ENCODE assay signal across 13 cellular contexts in genomic region chr18:46067431-46068007, GRCh38. TPM values are rescaled to one million over a fixed set of nuclear protein-coding genes. Genes with fewer than 3 reads are reported as not detected.
DNase-seq lines count a peak whose midpoint lies in the region; ATAC-seq, FAIRE-seq and TF ChIP-seq lines count a peak whose summit lies in the region.
"Had no signal": no experiment of that assay in that cellular context is flagged by ENCODE, and none has a peak within 500 bp of the region (broad histone marks: within the 10 kb centered on the region; RNA-seq: fewer than 3 reads in every experiment).

No MANE protein-coding gene starts in this region.

- no peak for FAIRE-seq in GM12891 (lab: Jason Lieb, UNC)
- FAIRE-seq: RCC 7860 had no signal

- POLR2A ChIA-PET in A673 (lab: Charles Lee; ENCODE audit: low non-redundant PET), result no interaction called here

- no peaks in the 10 kb centered on the region; the same call in 1 of the 2 replicates for H3K27me3 Mint-ChIP-seq in HFFc6 (ENCODE audit: insufficient read depth)
- H3K27me3 Mint-ChIP-seq: naive thymus-derived CD8-positive, alpha-beta T cell had no signal

- H3K27ac ChIP-seq in A673 (ENCODE audit: low read depth, low read length, poor library complexity, severe bottlenecking) (no peak overlapping the region), RWPE2 (ENCODE audit: poor library complexity, severe bottlenecking) (peak overlapping the region; percentile 76)

- DNase-seq in A673 (ENCODE audit: low spot score) (peak; percentile 12), HFFc6 (peak; percentile 11), RWPE2 (ENCODE audit: low spot score) (no peak), glomerular endothelial cell (ENCODE audit: extremely low read depth, low read depth, low spot score) (peak; percentile 18), SIG-M5 treated with dmso at 0.1 percent for 504 hours (lab: John Stamatoyannopoulos, UW; ENCODE audit: unreplicated experiment) (no peak), GM12891 (ENCODE audit: insufficient read length, low spot score) (no peak), NCI-H2107 treated with DMSO at 0.1 percent for 48 hours (lab: John Stamatoyannopoulos, UW; ENCODE audit: unreplicated experiment) (no peak)
- DNase-seq: activated T-cell treated with anti-CD3 and anti-CD28 coated beads, Interleukin-2, amount 50 U/mL, for 1 hour; naive thymus-derived CD8-positive, alpha-beta T cell; NCI-H226 had no signal

- no peaks in the 10 kb centered on the region for H3K9me3 ChIP-seq in A673 (ENCODE audit: low read depth, low read length, poor library complexity, severe bottlenecking)
- H3K9me3 ChIP-seq in RWPE2 (ENCODE audit: severe bottlenecking), result no peaks in the 10 kb centered on the region

- TF ChIP-seq CTCF in A673 (conservative IDR thresholded peaks at IDR 0.05; ENCODE audit: low read depth, low read length) (no peak), HFFc6 (IDR thresholded peaks at IDR 0.05) (no peak), RWPE2 (IDR thresholded peaks at IDR 0.05; ENCODE audit: poor library complexity, severe bottlenecking) (no peak)

- intact Hi-C loops in A673 (cut with micrococcal nuclease; ENCODE audit: unreplicated experiment), result no loop called here

- TF ChIP-seq POLR2A in GM12891 (IDR thresholded peaks at IDR 0.05; ENCODE audit: low read depth, low read length), result no peak

- no peak overlapping the region for H3K4me3 ChIP-seq in A673 (ENCODE audit: low read depth, low read length, poor library complexity, severe bottlenecking)
- no peak overlapping the region for H3K4me3 ChIP-seq in RWPE2 (ENCODE audit: severe bottlenecking)

- CTCF ChIA-PET in A673 (lab: Charles Lee), result no interaction called here

- no peak overlapping the region for H3K4me3 Mint-ChIP-seq in HFFc6
- H3K4me3 Mint-ChIP-seq: naive thymus-derived CD8-positive, alpha-beta T cell; type B pancreatic cell had no signal

- ATAC-seq in RWPE2 (ENCODE audit: low read depth) (no peak), HG02759 (IDR thresholded peaks at IDR 0.05; ENCODE audit: unreplicated experiment) (no peak)
- ATAC-seq: naive thymus-derived CD8-positive, alpha-beta T cell had no signal

- no TSS peak for BruUV-seq in A673 (replicated peaks; lab: Mats Ljungman, UMichigan)

- H3K27me3 ChIP-seq in A673 (replicated peaks; ENCODE audit: insufficient read depth, low read depth, low read length, poor library complexity), result no peaks in the 10 kb centered on the region
- H3K27me3 ChIP-seq in RWPE2 (ENCODE audit: insufficient read depth, poor library complexity, severe bottlenecking), result no peaks in the 10 kb centered on the region

- 0 out of 2 replicates have a peak, but pooled peaks cover 4% of the 10 kb centered on the region for H3K36me3 Mint-ChIP-seq in HFFc6 (ENCODE audit: low read depth)
- H3K36me3 Mint-ChIP-seq: type B pancreatic cell had no signal

- H3K4me1 Mint-ChIP-seq in HFFc6 (ENCODE audit: low read depth), result peaks cover 37% of the 10 kb centered on the region

- H3K9me3 Mint-ChIP-seq in HFFc6, result no peaks in the 10 kb centered on the region
- H3K9me3 Mint-ChIP-seq: naive thymus-derived CD8-positive, alpha-beta T cell; type B pancreatic cell had no signal

- H3K36me3 ChIP-seq in A673 (ENCODE audit: insufficient read depth, low read length, poor library complexity, severe bottlenecking), result no peaks in the 10 kb centered on the region
- no peaks in the 10 kb centered on the region for H3K36me3 ChIP-seq in RWPE2 (ENCODE audit: low read depth)

- H3K4me1 ChIP-seq in A673 (ENCODE audit: insufficient read depth, low read length, poor library complexity, severe bottlenecking), result no peaks in the 10 kb centered on the region
- H3K4me1 ChIP-seq in RWPE2 (ENCODE audit: insufficient read depth, poor library complexity, severe bottlenecking), result peaks cover 43% of the 10 kb centered on the region

- no peak overlapping the region for H3K27ac Mint-ChIP-seq in HFFc6
- H3K27ac Mint-ChIP-seq: type B pancreatic cell had no signal

TF ChIP-seq in GM12891, 5 proteins besides CTCF, POLR2A, EP300 and RAD21:
- TF ChIP-seq SPI1 (IDR thresholded peaks at IDR 0.05; ENCODE audit: low read depth, low read length) (no peak), POLR2AphosphoS5 (IDR thresholded peaks at IDR 0.05; ENCODE audit: low read depth, low read length) (no peak), TAF1 (IDR thresholded peaks at IDR 0.05; ENCODE audit: low read depth, low read length) (no peak), PAX5 (IDR thresholded peaks at IDR 0.05; ENCODE audit: insufficient read depth, low read length, severe bottlenecking) (no peak), POU2F2 (IDR thresholded peaks at IDR 0.05; ENCODE audit: low read depth, low read length) (no peak)

RNA-seq across cellular contexts. Expression of gene PSTPIP2, which starts 4.5 kb away (rescaled TPM):
- total RNA-seq in A673 (2021) (5.7 and 6.3 TPM in 2 replicates), glomerular endothelial cell (6.9 and 8.9 TPM in 2 replicates)
- 10 to 100 TPM in 1 of 6 experiments, 1 to 10 TPM in 5; 7.8 to 10.4 (median 8.7) TPM for total RNA-seq in HFFc6 (2021; fragmentation: NEBNext Ultra II Directional; extraction: Animal tissue kit (Norgen Biotek cat#: 25700))
- 15.8 TPM for polyA plus RNA-seq in GM12891 (2012; ENCODE audit: low read depth, missing spikeins)

RNA-seq across cellular contexts. Expression of gene ATP5F1A, which starts 30.6 kb away (rescaled TPM):
- total RNA-seq in A673 (2021) (479 and 531 TPM in 2 replicates), glomerular endothelial cell (306 and 489 TPM in 2 replicates)
- total RNA-seq in HFFc6 (2021; fragmentation: NEBNext Ultra II Directional; extraction: Animal tissue kit (Norgen Biotek cat#: 25700)), result 100 to 1,000 TPM; 446 to 523 (median 503) TPM
- polyA plus RNA-seq in GM12891 (2012; ENCODE audit: low read depth, missing spikeins), result 469 TPM

RNA-seq across cellular contexts. Expression of gene HAUS1, which starts 36.7 kb away (rescaled TPM):
- total RNA-seq in A673 (2021) (76.9 and 81.8 TPM in 2 replicates), glomerular endothelial cell (46.8 and 83.5 TPM in 2 replicates)
- total RNA-seq in HFFc6 (2021; fragmentation: NEBNext Ultra II Directional; extraction: Animal tissue kit (Norgen Biotek cat#: 25700)), result 10 to 100 TPM; 22.7 to 34.8 (median 31.6) TPM
- polyA plus RNA-seq in GM12891 (2012; ENCODE audit: low read depth, missing spikeins), result 44.6 TPM

Comparison
In these comparisons a context has a peak if more than half of its experiments do, and no peak if none do; other contexts are left out.
1. DNase-seq: peak in A673 (single experiment), HFFc6 (single experiment) and glomerular endothelial cell (single experiment); none in RWPE2 (single experiment), SIG-M5 treated with dmso at 0.1 percent for 504 hours (single experiment), GM12891 (single experiment) and NCI-H2107 treated with DMSO at 0.1 percent for 48 hours (single experiment).